ENCODE assay signal across 26 cellular contexts in genomic region chr11:24060125-24060524, GRCh38.
"Had no signal": no experiment of that assay in that cellular context is flagged by ENCODE, and none has a peak within 500 bp of the region (broad histone marks: within the 10 kb centered on the region; RNA-seq: fewer than 3 reads in every experiment).

No MANE protein-coding gene starts in this region.

- H3K27ac ChIP-seq: colonic mucosa, coronary artery, dorsolateral prefrontal cortex, epithelial cell of prostate, esophagus muscularis mucosa, esophagus squamous epithelium, foreskin keratinocyte, gastrocnemius medialis, gastroesophageal sphincter, heart left ventricle, heart right ventricle had no signal

- H3K9me3 ChIP-seq: colonic mucosa, esophagus muscularis mucosa, esophagus squamous epithelium, gastrocnemius medialis, gastroesophageal sphincter, heart left ventricle, heart right ventricle had no signal

- DNase-seq: colonic mucosa; cortex of kidney; dermis blood vessel endothelial cell; dorsolateral prefrontal cortex; effector CD4-positive, alpha-beta T cell; effector CD8-positive, alpha-beta T cell; effector memory CD4-positive, alpha-beta T cell; effector memory CD8-positive, alpha-beta T cell; endodermal cell; erythroblast; esophagus squamous epithelium; foreskin fibroblast; foreskin keratinocyte; foreskin melanocyte; gastrocnemius medialis; glutamatergic neuron; head of caudate nucleus; heart left ventricle; heart right ventricle had no signal

- FAIRE-seq: colon, endothelial cell of umbilical vein had no signal

- H3K27me3 ChIP-seq: colonic mucosa, dorsolateral prefrontal cortex, esophagus muscularis mucosa, esophagus squamous epithelium, foreskin keratinocyte, gastrocnemius medialis, gastroesophageal sphincter, heart left ventricle, heart right ventricle had no signal

- ATAC-seq: effector memory CD8-positive, alpha-beta T cell; esophagus mucosa; foreskin keratinocyte; gastrocnemius medialis; gastroesophageal sphincter; heart left ventricle; heart right ventricle had no signal

- H3K36me3 ChIP-seq: colonic mucosa, esophagus muscularis mucosa, esophagus squamous epithelium, gastrocnemius medialis, gastroesophageal sphincter, heart left ventricle, heart right ventricle had no signal

- H3K4me1 ChIP-seq: colonic mucosa, esophagus muscularis mucosa, esophagus squamous epithelium, foreskin keratinocyte, gastrocnemius medialis, gastroesophageal sphincter, heart left ventricle, heart right ventricle had no signal

- H3K4me3 ChIP-seq: colonic mucosa, coronary artery, dorsolateral prefrontal cortex, esophagus muscularis mucosa, esophagus squamous epithelium, gastrocnemius medialis, gastroesophageal sphincter, heart left ventricle, heart right ventricle had no signal
